ENCODE assay signal across 9 cellular contexts in the genomic region with DNA sequence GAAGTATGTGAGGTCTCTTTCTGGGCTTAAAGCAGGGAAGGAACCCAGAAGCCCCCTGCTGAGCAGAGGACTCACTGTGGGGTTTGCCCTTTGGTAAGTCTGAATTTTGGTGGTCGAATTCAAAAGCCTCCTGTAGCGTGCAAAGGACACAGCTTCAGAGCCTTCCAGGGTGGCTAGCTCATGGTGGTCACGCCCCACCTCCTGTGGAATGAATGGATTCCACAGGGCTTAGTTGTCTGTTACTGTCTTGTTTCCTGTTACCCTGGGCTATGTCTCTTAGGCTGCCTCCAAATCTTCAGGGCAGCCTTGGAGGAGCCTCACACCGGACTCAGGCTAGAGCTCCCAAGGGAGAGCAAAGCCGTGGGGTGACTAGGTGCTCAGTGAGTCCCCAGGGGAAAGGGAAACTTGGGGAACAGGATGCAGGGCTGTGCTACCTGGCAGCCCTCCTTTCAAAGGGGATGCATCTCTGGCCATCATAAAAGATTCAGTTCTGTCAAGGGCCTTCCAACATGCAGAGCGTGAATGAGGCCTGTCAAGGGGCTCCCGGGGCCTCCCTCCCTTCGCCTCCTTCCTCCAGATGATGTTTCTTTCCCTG.
DNase-seq lines count a peak whose midpoint lies in the region; ATAC-seq and TF ChIP-seq lines count a peak whose summit lies in the region.
"Had no signal": no experiment of that assay in that cellular context is flagged by ENCODE, and none has a peak within 500 bp of the region (broad histone marks: within the 10 kb centered on the region; RNA-seq: fewer than 3 reads in every experiment).

No MANE protein-coding gene starts in this region.

- peaks cover 2% of the 10 kb centered on the region for H3K79me1 ChIP-seq in trophoblast cell (ENCODE audit: low read length)

- H2BK120ac ChIP-seq in trophoblast cell (ENCODE audit: insufficient read depth, low read length, poor library complexity) = no peak overlapping the region

- ATAC-seq in GM19324 (IDR thresholded peaks at IDR 0.05; ENCODE audit: low FRiP score, unreplicated experiment) (peak; percentile 16), HG03095 (IDR thresholded peaks at IDR 0.05; ENCODE audit: unreplicated experiment) (peak; percentile 10), body of pancreas (no peak)

- TF ChIP-seq CTCF in body of pancreas (IDR thresholded peaks at IDR 0.05) = no peak

- peaks cover 4% of the 10 kb centered on the region for H3K9me3 ChIP-seq in trophoblast cell (ENCODE audit: insufficient read depth, low read depth, low read length)
- H3K9me3 ChIP-seq in body of pancreas = no peaks in the 10 kb centered on the region

- peak overlapping the region; percentile 8 for H4K91ac ChIP-seq in trophoblast cell (ENCODE audit: low read depth, low read length)

- DNase-seq in amniotic epithelial cell (ENCODE audit: low read depth) (peak; percentile 61), trophoblast cell (peak; percentile 57 to 68), posterior cingulate gyrus (no peak), NCI-H748 treated with DMSO at 0.1 percent for 48 hours (lab: John Stamatoyannopoulos, UW) (no peak), DMS 273 treated with DMSO at 0.1 percent for 48 hours (lab: John Stamatoyannopoulos, UW) (no peak), body of pancreas (no peak)

- peaks cover 23 to 25% of the 10 kb centered on the region in 2 experiments for H3K4me1 ChIP-seq in trophoblast cell (ENCODE audit: control insufficient read depth in 1 of 2, insufficient read depth in 2 of 2, low read length in 2 of 2)
- peaks cover 10% of the 10 kb centered on the region for H3K4me1 ChIP-seq in body of pancreas

- no peak overlapping the region for H3K14ac ChIP-seq in trophoblast cell (ENCODE audit: low read length)

- H2BK5ac ChIP-seq in trophoblast cell (ENCODE audit: low read depth, low read length, poor library complexity) = no peak overlapping the region

- H3K4ac ChIP-seq in trophoblast cell (ENCODE audit: low read depth, low read length) = no peak overlapping the region

- peak overlapping the region; percentile 4 for H3K4me2 ChIP-seq in trophoblast cell (ENCODE audit: low read length)

- H3K27me3 ChIP-seq in trophoblast cell (ENCODE audit: insufficient read depth, low read length) (no peaks in the 10 kb centered on the region), body of pancreas (no peaks in the 10 kb centered on the region)

- H2AFZ ChIP-seq in trophoblast cell (ENCODE audit: insufficient read depth, low read length, poor library complexity) = peak overlapping the region; percentile 59

- WGBS in trophoblast cell (ENCODE audit: extremely low coverage, insufficient coverage, insufficient read length) = no CpG with 5 or more reads among the region's 8 CpGs
- WGBS in body of pancreas, 2 donors = 16 to 31% methylated on average over 7 to 8 of the region's 8 CpGs

- H2AK5ac ChIP-seq in trophoblast cell (ENCODE audit: low read length) = peak overlapping the region; percentile 13

- H4K12ac ChIP-seq in trophoblast cell (ENCODE audit: low read depth, low read length) = no peak overlapping the region

- H3K23ac ChIP-seq in trophoblast cell (ENCODE audit: low read length) = no peak overlapping the region

- no peak overlapping the region for H3K9ac ChIP-seq in trophoblast cell (ENCODE audit: low read length)
- H3K9ac ChIP-seq: parathyroid adenoma had no signal

- H3K27ac ChIP-seq in trophoblast cell (ENCODE audit: low read depth, low read length) = no peak overlapping the region
- H3K27ac ChIP-seq in body of pancreas = no peak overlapping the region
- H3K27ac ChIP-seq: parathyroid adenoma had no signal

- no peaks in the 10 kb centered on the region for H3K79me2 ChIP-seq in trophoblast cell (ENCODE audit: control insufficient read depth, insufficient read depth, low read length, poor library complexity)
- H3K79me2 ChIP-seq: parathyroid adenoma had no signal

- TF ChIP-seq POLR2A in body of pancreas (IDR thresholded peaks at IDR 0.05) = no peak

- H3K18ac ChIP-seq in trophoblast cell (ENCODE audit: low read length) = no peak overlapping the region

- no peak overlapping the region for H2BK12ac ChIP-seq in trophoblast cell (ENCODE audit: low read length)

- no peaks in the 10 kb centered on the region for H3K36me3 ChIP-seq in trophoblast cell (ENCODE audit: control insufficient read depth in 1 of 2, insufficient read depth in 2 of 2, low read length in 2 of 2)
- no peaks in the 10 kb centered on the region for H3K36me3 ChIP-seq in body of pancreas (replicated peaks in 1 of 2; ENCODE audit: insufficient read depth in 1 of 2, low read depth in 2 of 2)

- intact Hi-C loops in posterior cingulate gyrus (cut with DNase I) = loop anchor here (5.0 to 10.0 kb wide), 2 partner anchors 175 to 1837 kb away; no protein-coding TSS in a partner anchor
- intact Hi-C loops in body of pancreas (cut with DNase I) = loop anchor here (5.0 kb wide), 1 partner anchor 278 kb away; no protein-coding TSS in a partner anchor

- H4K8ac ChIP-seq in trophoblast cell (ENCODE audit: low read depth, low read length) = no peak overlapping the region

- H3K4me3 ChIP-seq in trophoblast cell (ENCODE audit: low read depth, low read length) (no peak overlapping the region), body of pancreas (no peak overlapping the region)

Comparison
In these comparisons a context has a peak if more than half of its experiments do, and no peak if none do; other contexts are left out.
1. DNase-seq: peak in amniotic epithelial cell (single experiment) and trophoblast cell (2 of 2); none in posterior cingulate gyrus (0 of 10), NCI-H748 treated with DMSO at 0.1 percent for 48 hours (single experiment), DMS 273 treated with DMSO at 0.1 percent for 48 hours (single experiment) and body of pancreas (0 of 4).